ENCODE assay signal across 8 cellular contexts in genomic region chr16:1613728-1614225, GRCh38. TPM values are rescaled to one million over a fixed set of nuclear protein-coding genes. Genes with fewer than 3 reads are reported as not detected.
DNase-seq lines count a peak whose midpoint lies in the region; TF ChIP-seq lines count a peak whose summit lies in the region.

No MANE protein-coding gene starts in this region.

- H3K9me3 ChIP-seq in SJSA1 (replicated peaks): no peaks in the 10 kb centered on the region; the same call in 1 of the 2 replicates

- H3K36me3 Mint-ChIP-seq in osteocyte (ENCODE audit: unreplicated experiment): peaks cover 10% of the 10 kb centered on the region

- H3K4me1 ChIP-seq in SJSA1 (replicated peaks): peaks cover 37% of the 10 kb centered on the region

- no peaks in the 10 kb centered on the region for H3K9me3 Mint-ChIP-seq in osteocyte (ENCODE audit: unreplicated experiment)

- H3K4me3 ChIP-seq in SJSA1 (peak overlapping the region; percentile 98), epithelial cell of esophagus (ENCODE audit: low read length) (peak overlapping the region; percentile 82)

- H3K27me3 Mint-ChIP-seq in osteocyte (ENCODE audit: unreplicated experiment): no peaks in the 10 kb centered on the region

- peaks cover 43% of the 10 kb centered on the region for H3K4me1 Mint-ChIP-seq in osteocyte (ENCODE audit: unreplicated experiment)

- H3K36me3 ChIP-seq in SJSA1: peaks cover 38% of the 10 kb centered on the region

- peak overlapping the region; percentile 85 for H3K27ac Mint-ChIP-seq in osteocyte (ENCODE audit: unreplicated experiment)

- H3K27ac ChIP-seq in SJSA1: no peak overlapping the region

- no peaks in the 10 kb centered on the region for H3K27me3 ChIP-seq in SJSA1 (replicated peaks)

- peak overlapping the region; percentile 86 for H3K4me3 Mint-ChIP-seq in osteocyte (ENCODE audit: unreplicated experiment)

- DNase-seq in NCI-H82 (lab: John Stamatoyannopoulos, UW): peak; percentile 32
- DNase-seq in NCI-H82 treated with DMSO at 0.1 percent for 48 hours (lab: John Stamatoyannopoulos, UW; ENCODE audit: unreplicated experiment): no peak
- no peak for DNase-seq in SJSA1 (ENCODE audit: low read depth in 1 of 2, low spot score in 2 of 2)
- peak; percentile 59 for DNase-seq in epithelial cell of esophagus (ENCODE audit: low read depth)
- DNase-seq in osteocyte (ENCODE audit: extremely low spot score, unreplicated experiment): no peak
- DNase-seq in cerebellar cortex (ENCODE audit: low spot score): no peak
- DNase-seq in putamen (ENCODE audit: low spot score): no peak
- DNase-seq in NCI-H1105 treated with DMSO at 0.1 percent for 48 hours (lab: John Stamatoyannopoulos, UW): no peak

- TF ChIP-seq CTCF in epithelial cell of esophagus (IDR thresholded peaks at IDR 0.05; ENCODE audit: insufficient read depth, low read depth, low read length, missing control alignments): no peak
- no peak for TF ChIP-seq CTCF in osteocyte (IDR thresholded peaks at IDR 0.05)

RNA-seq across cellular contexts. Expression of gene CRAMP1, which starts 1.6 kb away (rescaled TPM):
- 9.0 and 10.3 TPM in 2 replicates for total RNA-seq in SJSA1 (2014; rRNA removed; shearing (Covaris generic))
- total RNA-seq in osteocyte: 29.4 and 30.1 TPM in 2 replicates

RNA-seq across cellular contexts. Expression of gene IFT140, which starts 1.9 kb away (rescaled TPM):
- total RNA-seq in SJSA1 (2014; rRNA removed; shearing (Covaris generic)): 5.4 and 5.9 TPM in 2 replicates
- 36.4 and 38.2 TPM in 2 replicates for total RNA-seq in osteocyte

Comparison
In these comparisons a context has a peak if more than half of its experiments do, and no peak if none do; other contexts are left out.
1. DNase-seq: peak in NCI-H82 (single experiment) and epithelial cell of esophagus (single experiment); none in NCI-H82 treated with DMSO at 0.1 percent for 48 hours (single experiment), SJSA1 (0 of 2), osteocyte (single experiment), cerebellar cortex (single experiment), putamen (single experiment) and NCI-H1105 treated with DMSO at 0.1 percent for 48 hours (single experiment).